ENCODE assay signal across 8 cellular contexts in genomic region chr2:184598313-184599053, GRCh38. TPM values are rescaled to one million over a fixed set of nuclear protein-coding genes. Genes with fewer than 3 reads are reported as not detected.
A peak's percentile ranks its signal among the peaks of the same experiment; 100 is the strongest.
DNase-seq lines count a peak whose midpoint lies in the region; ATAC-seq and TF ChIP-seq lines count a peak whose summit lies in the region.

ZNF804A (plus strand) TSS chr2:184598529; CDS start chr2:184598960, 431 bp downstream.

- H3K9ac ChIP-seq in liver (ENCODE audit: low read depth in 1 of 2, low read length in 2 of 2): no peak within 1 kb of the TSS

- H3K36me3 ChIP-seq in MG63: no peaks in the 10 kb centered on the region
- H3K36me3 ChIP-seq in liver (ENCODE audit: control insufficient read depth in 4 of 4, insufficient read depth in 3 of 4, low read depth in 1 of 4, low read length in 3 of 4): no peaks in the 10 kb centered on the region

- peak; percentile 24 for DNase-seq in stimulated activated CD4-positive, alpha-beta T cell treated with anti-CD3 and anti-CD28 coated beads, Interleukin-15, amount 100 ng/mL, for 24 hours
- no peak for DNase-seq in stimulated activated CD4-positive, alpha-beta T cell treated with anti-CD3 and anti-CD28 coated beads, Interleukin-12 subunit alpha, Interleukin-12 subunit beta, amount 100 ng/mL, for 4 hours
- DNase-seq in HCEC 1CT (peak; percentile 69), MG63 (peak; percentile 88), dorsolateral prefrontal cortex (peak; percentile 59 to 91 (median 78))
- DNase-seq in stimulated activated naive CD8-positive, alpha-beta T cell treated with anti-CD3 and anti-CD28 coated beads, Interleukin-15, Interleukin-2, amounts not matched to agents 100 U/mL and 50 U/mL, for 24 hours: peak; percentile 22

- H3K27me3 ChIP-seq in MG63 (no peaks in the 10 kb centered on the region), dorsolateral prefrontal cortex (peaks cover 0 to 5% (median 0%) of the 10 kb centered on the region in 45 donors), liver (ENCODE audit: control insufficient read depth in 4 of 4, insufficient read depth in 4 of 4, low read length in 3 of 4) (no peaks in the 10 kb centered on the region)

- ATAC-seq in SK-N-SH treated with all-trans-retinoic acid at 6 μM for 48 hours: peak; percentile 49
- peak; percentile 82 for ATAC-seq in stimulated activated naive CD8-positive, alpha-beta T cell treated with anti-CD3 and anti-CD28 coated beads, Interleukin-15, Interleukin-2, amounts not matched to agents 100 U/mL and 50 U/mL, for 24 hours

- intact Hi-C loops in dorsolateral prefrontal cortex (cut with DNase I): loop anchor here in 1 of 2 donors (10.0 kb wide), 1 partner anchor 1544 kb away; no protein-coding TSS in a partner anchor

- no peak for TF ChIP-seq RAD21 in liver (IDR thresholded peaks at IDR 0.05)

- WGBS in liver: 2% methylated on average over 88 of the region's 88 CpGs

- H3K4me3 ChIP-seq in MG63 (peak within 1 kb of the TSS; percentile 61), dorsolateral prefrontal cortex (peak within 1 kb of the TSS; percentile 56 to 87 (median 71)), liver (ENCODE audit: low read depth in 1 of 3, low read length in 3 of 3) (peak within 1 kb of the TSS; percentile 46 to 92 (median 86))

- H3K9me3 ChIP-seq in MG63 (no peaks in the 10 kb centered on the region), liver (ENCODE audit: control insufficient read depth in 4 of 4, low read length in 3 of 4) (no peaks in the 10 kb centered on the region)

- H3K27ac ChIP-seq in dorsolateral prefrontal cortex (peak within 1 kb of the TSS in 58 of 59 donors; percentile 40 to 91 (median 78)), liver (ENCODE audit: low read depth in 1 of 2, low read length in 2 of 2) (peak within 1 kb of the TSS; percentile 38 to 66)

- TF ChIP-seq CTCF in dorsolateral prefrontal cortex (IDR thresholded peaks at IDR 0.05 in 54 of 56, conservative IDR thresholded peaks at IDR 0.05 in 2 of 56; ENCODE audit: low read depth in 1 of 56, partially characterized antibody in 56 of 56) (peak in 2 of 56 donors; percentile 9 to 12), liver (IDR thresholded peaks at IDR 0.05; ENCODE audit: low read depth, low read length, missing input control) (no peak)

- peaks cover 4 to 18% (median 13%) of the 10 kb centered on the region in 4 donors for H3K4me1 ChIP-seq in liver (ENCODE audit: control insufficient read depth in 4 of 4, insufficient read depth in 4 of 4, low read length in 3 of 4)

TF ChIP-seq in SK-N-SH treated with all-trans-retinoic acid at 6 μM for 48 hours, 23 proteins besides CTCF, POLR2A, EP300 and RAD21 (continues in another document):
- TF ChIP-seq TSHZ2 (CRISPR knock-in tag; IDR thresholded peaks at IDR 0.05) (no peak), ZFP3 (CRISPR knock-in tag; IDR thresholded peaks at IDR 0.05) (no peak), CSDC2 (CRISPR knock-in tag; IDR thresholded peaks at IDR 0.05) (no peak), CSRNP3 (CRISPR knock-in tag; IDR thresholded peaks at IDR 0.05) (no peak), GLIS3 (CRISPR knock-in tag; IDR thresholded peaks at IDR 0.05) (no peak)

TF ChIP-seq in liver, 16 proteins besides CTCF, POLR2A, EP300 and RAD21:
- TF ChIP-seq, protein P1, sequence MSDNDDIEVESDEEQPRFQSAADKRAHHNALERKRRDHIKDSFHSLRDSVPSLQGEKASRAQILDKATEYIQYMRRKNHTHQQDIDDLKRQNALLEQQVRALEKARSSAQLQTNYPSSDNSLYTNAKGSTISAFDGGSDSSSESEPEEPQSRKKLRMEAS (IDR thresholded peaks at IDR 0.05): no peak
- TF ChIP-seq HNF4A (conservative IDR thresholded peaks at IDR 0.05) (no peak), FOXA1 (IDR thresholded peaks at IDR 0.05) (no peak), JUND (IDR thresholded peaks at IDR 0.05) (no peak), SP1 (IDR thresholded peaks at IDR 0.05) (no peak), YY1 (IDR thresholded peaks at IDR 0.05) (no peak), HNF4G (IDR thresholded peaks at IDR 0.05) (no peak), EGR1 (IDR thresholded peaks at IDR 0.05; ENCODE audit: low read depth in 2 of 2) (no peak), FOXA2 (IDR thresholded peaks at IDR 0.05) (no peak), ZBTB33 (IDR thresholded peaks at IDR 0.05) (no peak), NR2F2 (IDR thresholded peaks at IDR 0.05) (no peak), GABPA (IDR thresholded peaks at IDR 0.05 in 1 of 2, conservative IDR thresholded peaks at IDR 0.05 in 1 of 2) (no peak), RXRA (IDR thresholded peaks at IDR 0.05) (no peak), REST (IDR thresholded peaks at IDR 0.05) (no peak), TAF1 (conservative IDR thresholded peaks at IDR 0.05) (no peak)
- TF ChIP-seq, protein P2, sequence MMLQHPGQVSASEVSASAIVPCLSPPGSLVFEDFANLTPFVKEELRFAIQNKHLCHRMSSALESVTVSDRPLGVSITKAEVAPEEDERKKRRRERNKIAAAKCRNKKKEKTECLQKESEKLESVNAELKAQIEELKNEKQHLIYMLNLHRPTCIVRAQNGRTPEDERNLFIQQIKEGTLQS (IDR thresholded peaks at IDR 0.05): no peak
TF ChIP-seq in liver: peak in this region for 0.

RNA-seq across cellular contexts. Expression of gene ZNF804A, which starts in this region (rescaled TPM):
- 0.76 and 3.6 TPM in 2 replicates for total RNA-seq in MG63 (2014; rRNA removed; shearing (Covaris generic); ENCODE audit: low replicate concordance)
- 10 to 100 TPM in 14 of 120 experiments, 1 to 10 TPM in 106; 1.5 to 12.4 (median 7.3) TPM for total RNA-seq in dorsolateral prefrontal cortex
- under 1 TPM; 0.17 to 0.37 TPM for total RNA-seq in liver
- under 1 TPM; 0.07 to 0.08 TPM for polyA plus RNA-seq in liver
